In the genomic region with DNA sequence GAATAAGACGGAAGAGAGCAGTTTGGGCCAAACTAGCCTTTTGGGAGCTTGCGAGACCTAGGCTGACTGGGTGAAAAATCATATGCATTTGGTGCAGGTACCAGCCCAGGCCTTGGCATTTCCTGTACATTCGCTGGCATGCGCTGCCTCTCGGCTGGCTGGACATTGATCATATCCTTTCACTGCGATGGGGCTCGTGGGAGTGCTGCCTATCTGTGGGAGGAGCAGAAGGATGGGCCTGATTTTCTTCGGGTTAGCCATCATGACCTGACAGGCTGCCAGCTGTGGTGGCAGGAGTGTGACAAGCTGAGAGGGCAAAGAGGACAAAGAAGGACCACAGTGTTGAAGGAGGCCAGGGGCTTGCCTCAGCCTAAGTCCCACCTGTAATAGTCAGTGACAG, we compare ENCODE assay signal across 2 cellular contexts.
A peak's percentile ranks its signal among the peaks of the same experiment; 100 is the strongest.
TF ChIP-seq lines count a peak whose summit lies in the region.

No MANE protein-coding gene starts in this region.

TF ChIP-seq in H1, 55 proteins besides CTCF, POLR2A, EP300 and RAD21:
- no peak for TF ChIP-seq RNF2 (IDR thresholded peaks at IDR 0.05; ENCODE audit: borderline replicate concordance, low read depth, low read length, missing control alignments, poor library complexity, severe bottlenecking)
- TF ChIP-seq CHD2 (IDR thresholded peaks at IDR 0.05; ENCODE audit: low read length), result no peak
- no peak for TF ChIP-seq PHF8 (conservative IDR thresholded peaks at IDR 0.05; ENCODE audit: low read depth, low read length)
- TF ChIP-seq SP4 (IDR thresholded peaks at IDR 0.05; ENCODE audit: low read length), result no peak
- TF ChIP-seq KDM4A (IDR thresholded peaks at IDR 0.05; ENCODE audit: low read depth, low read length, severe bottlenecking), result no peak
- no peak for TF ChIP-seq JUND (IDR thresholded peaks at IDR 0.05; ENCODE audit: low read length)

TF ChIP-seq in HepG2, 621 proteins besides CTCF, POLR2A, EP300 and RAD21:
- TF ChIP-seq, protein P1, sequence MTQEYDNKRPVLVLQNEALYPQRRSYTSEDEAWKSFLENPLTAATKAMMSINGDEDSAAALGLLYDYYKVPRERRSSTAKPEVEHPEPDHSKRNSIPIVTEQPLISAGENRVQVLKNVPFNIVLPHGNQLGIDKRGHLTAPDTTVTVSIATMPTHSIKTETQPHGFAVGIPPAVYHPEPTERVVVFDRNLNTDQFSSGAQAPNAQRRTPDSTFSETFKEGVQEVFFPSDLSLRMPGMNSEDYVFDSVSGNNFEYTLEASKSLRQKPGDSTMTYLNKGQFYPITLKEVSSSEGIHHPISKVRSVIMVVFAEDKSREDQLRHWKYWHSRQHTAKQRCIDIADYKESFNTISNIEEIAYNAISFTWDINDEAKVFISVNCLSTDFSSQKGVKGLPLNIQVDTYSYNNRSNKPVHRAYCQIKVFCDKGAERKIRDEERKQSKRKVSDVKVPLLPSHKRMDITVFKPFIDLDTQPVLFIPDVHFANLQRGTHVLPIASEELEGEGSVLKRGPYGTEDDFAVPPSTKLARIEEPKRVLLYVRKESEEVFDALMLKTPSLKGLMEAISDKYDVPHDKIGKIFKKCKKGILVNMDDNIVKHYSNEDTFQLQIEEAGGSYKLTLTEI (CRISPR knock-in tag; conservative IDR thresholded peaks at IDR 0.05), result no peak
- TF ChIP-seq, protein P2, sequence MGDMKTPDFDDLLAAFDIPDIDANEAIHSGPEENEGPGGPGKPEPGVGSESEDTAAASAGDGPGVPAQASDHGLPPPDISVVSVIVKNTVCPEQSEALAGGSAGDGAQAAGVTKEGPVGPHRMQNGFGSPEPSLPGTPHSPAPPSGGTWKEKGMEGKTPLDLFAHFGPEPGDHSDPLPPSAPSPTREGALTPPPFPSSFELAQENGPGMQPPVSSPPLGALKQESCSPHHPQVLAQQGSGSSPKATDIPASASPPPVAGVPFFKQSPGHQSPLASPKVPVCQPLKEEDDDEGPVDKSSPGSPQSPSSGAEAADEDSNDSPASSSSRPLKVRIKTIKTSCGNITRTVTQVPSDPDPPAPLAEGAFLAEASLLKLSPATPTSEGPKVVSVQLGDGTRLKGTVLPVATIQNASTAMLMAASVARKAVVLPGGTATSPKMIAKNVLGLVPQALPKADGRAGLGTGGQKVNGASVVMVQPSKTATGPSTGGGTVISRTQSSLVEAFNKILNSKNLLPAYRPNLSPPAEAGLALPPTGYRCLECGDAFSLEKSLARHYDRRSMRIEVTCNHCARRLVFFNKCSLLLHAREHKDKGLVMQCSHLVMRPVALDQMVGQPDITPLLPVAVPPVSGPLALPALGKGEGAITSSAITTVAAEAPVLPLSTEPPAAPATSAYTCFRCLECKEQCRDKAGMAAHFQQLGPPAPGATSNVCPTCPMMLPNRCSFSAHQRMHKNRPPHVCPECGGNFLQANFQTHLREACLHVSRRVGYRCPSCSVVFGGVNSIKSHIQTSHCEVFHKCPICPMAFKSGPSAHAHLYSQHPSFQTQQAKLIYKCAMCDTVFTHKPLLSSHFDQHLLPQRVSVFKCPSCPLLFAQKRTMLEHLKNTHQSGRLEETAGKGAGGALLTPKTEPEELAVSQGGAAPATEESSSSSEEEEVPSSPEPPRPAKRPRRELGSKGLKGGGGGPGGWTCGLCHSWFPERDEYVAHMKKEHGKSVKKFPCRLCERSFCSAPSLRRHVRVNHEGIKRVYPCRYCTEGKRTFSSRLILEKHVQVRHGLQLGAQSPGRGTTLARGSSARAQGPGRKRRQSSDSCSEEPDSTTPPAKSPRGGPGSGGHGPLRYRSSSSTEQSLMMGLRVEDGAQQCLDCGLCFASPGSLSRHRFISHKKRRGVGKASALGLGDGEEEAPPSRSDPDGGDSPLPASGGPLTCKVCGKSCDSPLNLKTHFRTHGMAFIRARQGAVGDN (CRISPR knock-in tag; IDR thresholded peaks at IDR 0.05), result 0 out of 2 replicates have a peak, but pooled peaks have one; percentile 10
